8 cellular contexts compared by ENCODE assay signal in genomic region chr18:48161911-48162698, GRCh38.
DNase-seq lines count a peak whose midpoint lies in the region; ATAC-seq and TF ChIP-seq lines count a peak whose summit lies in the region.

No MANE protein-coding gene starts in this region.

- H3K36me3 Mint-ChIP-seq in mesothelial cell of epicardium, result no peaks in the 10 kb centered on the region

- ATAC-seq in HG02973 (IDR thresholded peaks at IDR 0.05; ENCODE audit: unreplicated experiment) (peak; percentile 37), aorta (ENCODE audit: low FRiP score) (no peak)

- H3K4me3 ChIP-seq in coronary artery (peak overlapping the region; percentile 72), aorta (ENCODE audit: low read length in 2 of 2) (peak overlapping the region; percentile 50 to 57)

- H3K9me3 Mint-ChIP-seq in mesothelial cell of epicardium, result no peaks in the 10 kb centered on the region

- TF ChIP-seq CTCF in coronary artery (IDR thresholded peaks at IDR 0.05), result no peak
- no peak for TF ChIP-seq CTCF in mesothelial cell of epicardium (IDR thresholded peaks at IDR 0.05; ENCODE audit: unreplicated experiment)
- no peak for TF ChIP-seq CTCF in GM10266 (IDR thresholded peaks at IDR 0.05; ENCODE audit: control insufficient read depth, insufficient read depth, low read depth, missing control alignments)

- H3K27me3 Mint-ChIP-seq in mesothelial cell of epicardium (ENCODE audit: low read depth), result peaks cover 6% of the 10 kb centered on the region

- peak overlapping the region; percentile 65 for H3K4me3 Mint-ChIP-seq in mesothelial cell of epicardium

- H3K36me3 ChIP-seq in aorta (ENCODE audit: control insufficient read depth in 1 of 2, insufficient read depth in 2 of 2, low read length in 1 of 2), result no peaks in the 10 kb centered on the region

- H3K4me1 ChIP-seq in aorta (ENCODE audit: control insufficient read depth in 1 of 2, insufficient read depth in 2 of 2, low read length in 2 of 2), result no peaks in the 10 kb centered on the region

- H3K9me3 ChIP-seq in aorta (ENCODE audit: control insufficient read depth, low read length), result no peaks in the 10 kb centered on the region

- DNase-seq in SKM-1 treated with dmso at 0.1 percent for 144 hours (lab: John Stamatoyannopoulos, UW; ENCODE audit: unreplicated experiment), result peak; percentile 19
- DNase-seq in SKM-1 (lab: John Stamatoyannopoulos, UW; ENCODE audit: unreplicated experiment), result no peak
- DNase-seq in NCI-H748 (lab: John Stamatoyannopoulos, UW; ENCODE audit: unreplicated experiment), result peak; percentile 85
- DNase-seq in coronary artery (ENCODE audit: low spot score), result no peak
- DNase-seq in mesothelial cell of epicardium (ENCODE audit: low spot score in 2 of 2, unreplicated experiment in 2 of 2), result no peak
- no peak for DNase-seq in aorta
- no peak for DNase-seq in GM10266 (ENCODE audit: extremely low spot score)

- peak overlapping the region; percentile 65 for H3K27ac Mint-ChIP-seq in mesothelial cell of epicardium

- peaks cover 45% of the 10 kb centered on the region for H3K4me1 Mint-ChIP-seq in mesothelial cell of epicardium

- no peaks in the 10 kb centered on the region for H3K27me3 ChIP-seq in aorta (ENCODE audit: control insufficient read depth in 1 of 2, insufficient read depth in 2 of 2, low read length in 1 of 2)

- intact Hi-C loops in aorta (cut with DNase I), result loop anchor here (5.0 to 10.0 kb wide), 5 partner anchors 130 to 283 kb away; partner anchors contain the start of gene ZBTB7C (in 1 of the 2)

- 5 to 23% methylated on average over 9 to 38 of the region's 38 CpGs for whole genome bisulfite sequencing in aorta, 2 donors

- H3K27ac ChIP-seq in coronary artery, result peak overlapping the region; percentile 85 to 94
- peak overlapping the region in 1 of 2 donors; percentile 20 for H3K27ac ChIP-seq in aorta (ENCODE audit: low read depth in 1 of 2, low read length in 2 of 2)

Comparison
In these comparisons a context has a peak if more than half of its experiments do, and no peak if none do; other contexts are left out.
1. DNase-seq: peak in SKM-1 treated with dmso at 0.1 percent for 144 hours (single experiment) and NCI-H748 (single experiment); none in SKM-1 (single experiment), coronary artery (single experiment), mesothelial cell of epicardium (0 of 2), aorta (0 of 2) and GM10266 (single experiment).